Comparison of ENCODE assay signal across 18 cellular contexts in the genomic region with DNA sequence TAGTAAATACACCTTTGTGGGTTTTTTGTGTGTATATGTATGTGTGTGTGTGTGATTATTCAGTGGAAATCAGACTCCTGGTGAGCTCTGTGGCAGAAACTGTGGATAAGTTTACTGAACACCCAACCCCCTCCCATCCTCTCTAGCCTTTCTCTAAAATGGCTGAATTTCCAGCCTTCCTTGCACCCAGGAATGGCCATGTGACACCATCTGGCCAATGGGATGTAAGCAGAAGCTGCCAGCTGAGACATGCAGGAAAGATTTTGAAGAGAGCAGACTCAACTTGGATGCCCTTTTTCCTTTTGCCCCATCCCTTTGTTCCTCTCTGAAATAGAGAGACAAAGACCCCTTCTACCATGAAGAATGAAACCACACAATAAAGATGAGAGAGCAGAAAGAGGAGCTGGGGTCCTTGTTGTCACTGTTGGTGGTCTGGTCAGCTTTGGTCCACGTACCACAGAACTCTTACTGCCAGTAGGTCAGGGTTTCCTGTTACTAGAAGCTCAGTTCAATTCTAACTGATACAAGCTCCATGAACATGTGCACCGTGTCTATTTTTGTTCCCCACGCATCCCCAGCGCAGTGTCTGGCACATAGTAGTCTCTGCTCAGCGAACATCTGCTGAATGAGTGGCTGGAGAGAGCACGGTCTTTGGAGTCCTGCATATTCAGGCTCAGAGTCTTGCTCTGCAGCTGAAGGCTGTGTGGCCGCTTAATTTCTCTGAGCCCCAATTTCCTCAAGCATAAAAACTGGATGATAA. TPM values are rescaled to one million over a fixed set of nuclear protein-coding genes. Genes with fewer than 3 reads are reported as not detected.
DNase-seq lines count a peak whose midpoint lies in the region; ATAC-seq and TF ChIP-seq lines count a peak whose summit lies in the region.
"Had no signal": no experiment of that assay in that cellular context is flagged by ENCODE, and none has a peak within 500 bp of the region (broad histone marks: within the 10 kb centered on the region; RNA-seq: fewer than 3 reads in every experiment).

No MANE protein-coding gene starts in this region.

- H3K36me3 Mint-ChIP-seq in brain, result peaks cover 11% of the 10 kb centered on the region
- H3K36me3 Mint-ChIP-seq in neural crest cell (ENCODE audit: low read depth), result no peaks in the 10 kb centered on the region
- H3K36me3 Mint-ChIP-seq: IgD-negative memory B cell had no signal

- no peaks in the 10 kb centered on the region for H3K4me1 ChIP-seq in sigmoid colon

- DNase-seq in Ammon's horn (ENCODE audit: low spot score) (peak; percentile 20), neural crest cell (ENCODE audit: low read depth, low spot score) (no peak), sigmoid colon (peak; percentile 4), sciatic nerve (ENCODE audit: low spot score) (no peak)
- DNase-seq: AML-193; C1 segment of cervical spinal cord; Calu3; CD4-positive, alpha-beta T cell; DMS 273 treated with DMSO at 0.1 percent for 48 hours; H7 had no signal

- peak overlapping the region in 3 of 5 experiments; percentile 8 to 91 (median 17) for H3K27ac Mint-ChIP-seq in brain
- H3K27ac Mint-ChIP-seq in neural crest cell (ENCODE audit: unreplicated experiment), result peak overlapping the region; percentile 11
- H3K27ac Mint-ChIP-seq: CD4-positive, alpha-beta T cell; IgD-negative memory B cell had no signal

- peaks cover 17% of the 10 kb centered on the region for H3K4me1 Mint-ChIP-seq in brain
- H3K4me1 Mint-ChIP-seq in neural crest cell, result peaks cover 15% of the 10 kb centered on the region
- H3K4me1 Mint-ChIP-seq: IgD-negative memory B cell had no signal

- H3K9me3 Mint-ChIP-seq in brain (peaks cover 0 to 14% (median 10%) of the 10 kb centered on the region in 5 experiments), neural crest cell (no peaks in the 10 kb centered on the region)
- H3K9me3 Mint-ChIP-seq: CD4-positive, alpha-beta T cell had no signal

- no peak for TF ChIP-seq POLR2A in sigmoid colon (IDR thresholded peaks at IDR 0.05)

- 82 to 87% methylated on average over 7 of the region's 7 CpGs for WGBS in sigmoid colon, 2 donors

- H3K4me3 Mint-ChIP-seq in brain, result no peak overlapping the region
- H3K4me3 Mint-ChIP-seq in neural crest cell, result no peak overlapping the region
- H3K4me3 Mint-ChIP-seq: CD4-positive, alpha-beta T cell; IgD-negative memory B cell had no signal

- H3K27ac ChIP-seq in sigmoid colon, result no peak overlapping the region
- H3K27ac ChIP-seq: 22Rv1 had no signal

- H3K4me3 ChIP-seq in sigmoid colon, result no peak overlapping the region

- no peak for TF ChIP-seq EP300 in sigmoid colon (IDR thresholded peaks at IDR 0.05)

- ATAC-seq in HG03139 (IDR thresholded peaks at IDR 0.05; ENCODE audit: unreplicated experiment), result no peak
- no peak for ATAC-seq in HG02981 (IDR thresholded peaks at IDR 0.05; ENCODE audit: unreplicated experiment)
- ATAC-seq in sciatic nerve, result no peak
- ATAC-seq in GM21529 (IDR thresholded peaks at IDR 0.05; ENCODE audit: unreplicated experiment), result no peak

- TF ChIP-seq CTCF in brain (conservative IDR thresholded peaks at IDR 0.05) (no peak), neural crest cell (conservative IDR thresholded peaks at IDR 0.05) (no peak), sigmoid colon (IDR thresholded peaks at IDR 0.05) (no peak)

- H3K27me3 Mint-ChIP-seq in brain (no peaks in the 10 kb centered on the region), neural crest cell (ENCODE audit: low read depth) (peaks cover 34% of the 10 kb centered on the region)

- no peaks in the 10 kb centered on the region for H3K9me3 ChIP-seq in sigmoid colon

- intact Hi-C loops in sigmoid colon (cut with DNase I), result no loop called here
- intact Hi-C loops in sciatic nerve (cut with DNase I), result no loop called here

- H3K27me3 ChIP-seq in sigmoid colon, result peaks cover 0 to 11% (median 5%) of the 10 kb centered on the region in 3 donors

- no peaks in the 10 kb centered on the region for H3K36me3 ChIP-seq in sigmoid colon

RNA-seq across cellular contexts. Expression of gene SEZ6L, which starts 57.5 kb away (rescaled TPM):
- polyA plus RNA-seq in brain (ENCODE audit: insufficient read depth, low read depth, low replicate concordance) (109 TPM), sigmoid colon (under 1 TPM in 1 of 3 donors, not detected in 2; 0.57 TPM)
- total RNA-seq in neural crest cell (1.6 and 1.7 TPM in 2 replicates), sigmoid colon (1 to 10 TPM in 2 of 4 donors, under 1 TPM in 2; 0.49 to 2.1 (median 0.96) TPM), sciatic nerve (0.13 TPM)
- total RNA-seq: Calu3, Daoy, HT1080 had no signal
- polyA plus RNA-seq: IgD-negative memory B cell had no signal

Comparison
In these comparisons a context has a peak if more than half of its experiments do, and no peak if none do; other contexts are left out.
1. DNase-seq: peak in Ammon's horn (single experiment) and sigmoid colon (single experiment); none in neural crest cell (single experiment) and sciatic nerve (single experiment).